ENCODE assay signal across 1 cellular context in the genomic region with DNA sequence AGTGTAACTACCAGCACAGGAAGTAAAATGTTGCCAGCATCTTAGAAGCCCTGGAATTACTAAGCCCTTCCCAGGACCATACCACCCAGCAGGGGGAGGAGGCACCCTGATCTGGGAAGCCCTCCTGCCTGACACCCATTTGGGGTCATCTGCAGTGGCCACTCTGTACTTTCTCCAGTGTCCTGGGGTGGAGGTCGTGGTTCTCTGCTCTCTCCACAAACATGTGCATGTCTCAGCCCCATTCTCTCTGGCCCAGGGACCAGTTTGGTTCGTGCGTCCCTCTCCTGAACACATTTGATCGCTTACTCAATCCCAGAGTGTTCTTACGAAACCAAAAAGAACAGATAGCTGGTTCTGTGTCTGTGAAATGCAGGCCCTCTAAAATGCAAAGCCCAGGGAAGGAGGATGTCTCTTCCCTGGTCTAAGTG.
TF ChIP-seq lines count a peak whose summit lies in the region.

No MANE protein-coding gene starts in this region.

TF ChIP-seq in H1, 55 proteins besides CTCF, POLR2A, EP300 and RAD21:
- TF ChIP-seq CEBPB (IDR thresholded peaks at IDR 0.05; ENCODE audit: low read depth, low read length) = 0 out of 2 replicates have a peak, but pooled peaks have one; percentile 38
- no peak for TF ChIP-seq EGR1 (IDR thresholded peaks at IDR 0.05; ENCODE audit: borderline replicate concordance, low read depth, low read length)
- TF ChIP-seq, protein P1, sequence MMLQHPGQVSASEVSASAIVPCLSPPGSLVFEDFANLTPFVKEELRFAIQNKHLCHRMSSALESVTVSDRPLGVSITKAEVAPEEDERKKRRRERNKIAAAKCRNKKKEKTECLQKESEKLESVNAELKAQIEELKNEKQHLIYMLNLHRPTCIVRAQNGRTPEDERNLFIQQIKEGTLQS (IDR thresholded peaks at IDR 0.05; ENCODE audit: insufficient read depth, low read depth, low read length) = no peak
- no peak for TF ChIP-seq HDAC2 (IDR thresholded peaks at IDR 0.05; ENCODE audit: borderline replicate concordance in 1 of 2, low read depth in 2 of 2, low read length in 2 of 2)
- TF ChIP-seq POU5F1 (IDR thresholded peaks at IDR 0.05; ENCODE audit: low read depth, low read length) = no peak
- TF ChIP-seq FOSL1 (IDR thresholded peaks at IDR 0.05; ENCODE audit: insufficient read depth, low read depth, low read length) = no peak
- TF ChIP-seq TEAD4 (IDR thresholded peaks at IDR 0.05; ENCODE audit: low read depth, low read length) = no peak
